Comparison of ENCODE assay signal across 8 cellular contexts in genomic region chr19:58513694-58514563, GRCh38. TPM values are rescaled to one million over a fixed set of nuclear protein-coding genes. Genes with fewer than 3 reads are reported as not detected.
DNase-seq lines count a peak whose midpoint lies in the region; ATAC-seq and TF ChIP-seq lines count a peak whose summit lies in the region.

No MANE protein-coding gene starts in this region.

- peaks cover 14% of the 10 kb centered on the region for H3K79me1 ChIP-seq in neuronal stem cell (ENCODE audit: low read depth, low read length)

- CTCF ChIA-PET in Calu3 (lab: Charles Lee): interaction anchor here (0.6 to 1.3 kb wide), 6 partner anchors 9 to 169 kb away, joined by 3 to 7 read pairs (median 4); partner anchors contain the start of genes CHMP2A, ZNF446 and ZNF584

- H3K36me3 Mint-ChIP-seq in Calu3 (ENCODE audit: insufficient read depth, unreplicated experiment): peaks cover 71% of the 10 kb centered on the region

- BruUV-seq in Calu3 (replicated peaks; lab: Mats Ljungman, UMichigan): no TSS peak

- peaks cover 33% of the 10 kb centered on the region for H3K4me1 Mint-ChIP-seq in Calu3 (ENCODE audit: low read depth, unreplicated experiment)

- TF ChIP-seq CTCF in Calu3 (IDR thresholded peaks at IDR 0.05; ENCODE audit: unreplicated experiment) (peak; percentile 96), RWPE2 (IDR thresholded peaks at IDR 0.05; ENCODE audit: poor library complexity, severe bottlenecking) (peak; percentile 96)

- no CpG with 5 or more reads among the region's 66 CpGs for WGBS in neuronal stem cell (ENCODE audit: extremely low coverage in 2 of 2, insufficient read length in 2 of 2, insufficient replicate concordance in 1 of 2), 2 donors

- peak overlapping the region; percentile 84 for H3K18ac ChIP-seq in neuronal stem cell (ENCODE audit: low read length)

- H3K9me3 Mint-ChIP-seq in Calu3 (ENCODE audit: low read depth, unreplicated experiment): no peaks in the 10 kb centered on the region

- H2AFZ ChIP-seq in Karpas-422 (ENCODE audit: low read length) (peak overlapping the region; percentile 51; the same call in 1 of the 2 replicates), neuronal stem cell (ENCODE audit: low read length) (no peak overlapping the region)

- H3K4me3 ChIP-seq in Karpas-422 (ENCODE audit: low read length) (peak overlapping the region; percentile 88), RWPE2 (ENCODE audit: severe bottlenecking) (peak overlapping the region; percentile 31), neuronal stem cell (ENCODE audit: low read length in 2 of 2) (peak overlapping the region in 1 of 2 donors; percentile 80), stomach smooth muscle (ENCODE audit: low read length in 2 of 2) (peak overlapping the region; percentile 31 to 71)

- no peaks in the 10 kb centered on the region for H4K20me1 ChIP-seq in Karpas-422 (ENCODE audit: insufficient read depth, low read depth, low read length)

- H3K79me2 ChIP-seq in Karpas-422 (ENCODE audit: low read length): peaks cover 21% of the 10 kb centered on the region

- ATAC-seq in GM21515 (IDR thresholded peaks at IDR 0.05; ENCODE audit: unreplicated experiment) (peak; percentile 45), RWPE2 (ENCODE audit: low read depth) (peak; percentile 64)

- H3K9me3 ChIP-seq in Karpas-422 (ENCODE audit: low read length) (no peaks in the 10 kb centered on the region), RWPE2 (ENCODE audit: severe bottlenecking) (no peaks in the 10 kb centered on the region), neuronal stem cell (replicated peaks in 1 of 2; ENCODE audit: control insufficient read depth in 2 of 2, insufficient read depth in 1 of 2, low read depth in 1 of 2, low read length in 2 of 2) (no peaks in the 10 kb centered on the region), stomach smooth muscle (ENCODE audit: control insufficient read depth in 2 of 2, low read length in 2 of 2) (no peaks in the 10 kb centered on the region)

- H4K91ac ChIP-seq in neuronal stem cell (ENCODE audit: low read depth, low read length, poor library complexity): no peak overlapping the region

- peak overlapping the region; percentile 96 for H2AK5ac ChIP-seq in neuronal stem cell (ENCODE audit: low read depth, low read length)

- H3K4me3 Mint-ChIP-seq in Calu3 (ENCODE audit: low read depth, unreplicated experiment): peak overlapping the region; percentile 69

- H3K23ac ChIP-seq in neuronal stem cell (ENCODE audit: low read depth, low read length, poor library complexity): peak overlapping the region; percentile 94

- H3K4ac ChIP-seq in neuronal stem cell (ENCODE audit: low read length): peak overlapping the region; percentile 26

- H3K14ac ChIP-seq in neuronal stem cell (ENCODE audit: low read length): no peak overlapping the region

- H3K36me3 ChIP-seq in Karpas-422 (ENCODE audit: insufficient read depth, low read length): no peaks in the 10 kb centered on the region
- peaks cover 6% of the 10 kb centered on the region for H3K36me3 ChIP-seq in RWPE2 (ENCODE audit: low read depth)
- peaks cover 24 to 47% of the 10 kb centered on the region in 2 donors for H3K36me3 ChIP-seq in neuronal stem cell (replicated peaks in 1 of 2; ENCODE audit: control insufficient read depth in 2 of 2, insufficient read depth in 2 of 2, low read length in 2 of 2)
- H3K36me3 ChIP-seq in stomach smooth muscle (ENCODE audit: control insufficient read depth in 2 of 2, insufficient read depth in 2 of 2, low read length in 2 of 2): peaks cover 6 to 16% of the 10 kb centered on the region in 2 donors

- peak; percentile 93 for DNase-seq in Calu3
- DNase-seq in Karpas-422: peak; percentile 100
- peak; percentile 85 for DNase-seq in RWPE2 (ENCODE audit: low spot score)
- peak; percentile 90 for DNase-seq in activated gamma-delta T cell treated with anti-CD3 and anti-CD28 coated beads, Interleukin-2, amount 50 U/mL, for 16 hours (ENCODE audit: low read depth)
- peak; percentile 81 for DNase-seq in foreskin melanocyte
- peak; percentile 89 for DNase-seq in neuronal stem cell (ENCODE audit: low spot score)

- H3K27me3 ChIP-seq in Karpas-422 (ENCODE audit: low read length) (no peaks in the 10 kb centered on the region), RWPE2 (ENCODE audit: insufficient read depth, poor library complexity, severe bottlenecking) (no peaks in the 10 kb centered on the region), neuronal stem cell (ENCODE audit: control insufficient read depth in 3 of 3, insufficient read depth in 3 of 3, low read depth in 1 of 3, low read length in 3 of 3) (no peaks in the 10 kb centered on the region), stomach smooth muscle (ENCODE audit: control insufficient read depth in 1 of 2, insufficient read depth in 2 of 2, low read length in 2 of 2) (no peaks in the 10 kb centered on the region)

- H3K4me2 ChIP-seq in Karpas-422 (ENCODE audit: low read depth, low read length, poor library complexity, severe bottlenecking) (peak overlapping the region; percentile 90), neuronal stem cell (ENCODE audit: insufficient read depth, low read length, poor library complexity, severe bottlenecking) (peak overlapping the region; percentile 54)

- H3K27ac ChIP-seq in Karpas-422 (ENCODE audit: low read length) (peak overlapping the region; percentile 73), RWPE2 (ENCODE audit: poor library complexity, severe bottlenecking) (peak overlapping the region; percentile 47), neuronal stem cell (replicated peaks; ENCODE audit: low read length) (no peak overlapping the region), stomach smooth muscle (ENCODE audit: low read length) (peak overlapping the region; percentile 58)

- peak overlapping the region; percentile 73 for H3K27ac Mint-ChIP-seq in Calu3 (ENCODE audit: unreplicated experiment)

- H3K9ac ChIP-seq in Karpas-422 (ENCODE audit: low read length): peak overlapping the region; percentile 97
- peak overlapping the region; percentile 86 for H3K9ac ChIP-seq in neuronal stem cell (ENCODE audit: low read depth, low read length, poor library complexity)
- H3K9ac ChIP-seq in stomach smooth muscle (ENCODE audit: low read length in 2 of 2): peak overlapping the region; percentile 62 to 71

- H2BK120ac ChIP-seq in neuronal stem cell (ENCODE audit: low read depth, low read length): no peak overlapping the region

- H4K8ac ChIP-seq in neuronal stem cell (ENCODE audit: low read depth, low read length): peak overlapping the region; percentile 95

- no peaks in the 10 kb centered on the region for H3K27me3 Mint-ChIP-seq in Calu3 (ENCODE audit: unreplicated experiment)

- H2BK12ac ChIP-seq in neuronal stem cell (ENCODE audit: low read length): no peak overlapping the region

- intact Hi-C loops in Calu3 (cut with micrococcal nuclease; ENCODE audit: unreplicated experiment): no loop called here

- peak overlapping the region; percentile 8 for H2BK5ac ChIP-seq in neuronal stem cell (ENCODE audit: low read length)

- no peaks in the 10 kb centered on the region for H3K9me2 ChIP-seq in Karpas-422 (replicated peaks; ENCODE audit: insufficient read depth, low read length)

- H2BK15ac ChIP-seq in neuronal stem cell (ENCODE audit: low read length): no peak overlapping the region

- H3K4me1 ChIP-seq in Karpas-422 (ENCODE audit: low read length) (peaks cover 30% of the 10 kb centered on the region), RWPE2 (ENCODE audit: insufficient read depth, poor library complexity, severe bottlenecking) (peaks cover 3% of the 10 kb centered on the region), neuronal stem cell (ENCODE audit: control insufficient read depth in 2 of 2, insufficient read depth in 1 of 2, low read depth in 1 of 2, low read length in 2 of 2) (peaks cover 8 to 17% of the 10 kb centered on the region in 2 donors), stomach smooth muscle (ENCODE audit: control insufficient read depth, insufficient read depth, low read length) (peaks cover 38% of the 10 kb centered on the region)

RNA-seq across cellular contexts. Expression of gene SLC27A5, which starts 2.1 kb away (rescaled TPM):
- 3.7 and 5.8 TPM in 2 replicates for total RNA-seq in Calu3 (2022)
- total RNA-seq in Karpas-422 (2014; rRNA removed; shearing (Covaris generic); ENCODE audit: low replicate concordance): 1.2 and 10.0 TPM in 2 replicates
- 21.6 TPM for polyA plus RNA-seq in neuronal stem cell (2013, experiment 1 of 2)
- polyA plus RNA-seq in neuronal stem cell (2013, experiment 2 of 2): 20.7 TPM

RNA-seq across cellular contexts. Expression of gene ZBTB45, which starts 5.7 kb away (rescaled TPM):
- 17.7 and 19.6 TPM in 2 replicates for total RNA-seq in Calu3 (2022)
- 2.0 and 4.7 TPM in 2 replicates for total RNA-seq in Karpas-422 (2014; rRNA removed; shearing (Covaris generic); ENCODE audit: low replicate concordance)
- 14.3 TPM for polyA plus RNA-seq in neuronal stem cell (2013, experiment 1 of 2)
- 14.8 TPM for polyA plus RNA-seq in neuronal stem cell (2013, experiment 2 of 2)

RNA-seq across cellular contexts. Expression of gene TRIM28, which starts 29.9 kb away (rescaled TPM):
- 558 and 582 TPM in 2 replicates for total RNA-seq in Calu3 (2022)
- total RNA-seq in Karpas-422 (2014; rRNA removed; shearing (Covaris generic); ENCODE audit: low replicate concordance): 142 and 257 TPM in 2 replicates
- polyA plus RNA-seq in neuronal stem cell (2013, experiment 1 of 2): 759 TPM
- polyA plus RNA-seq in neuronal stem cell (2013, experiment 2 of 2): 741 TPM

RNA-seq across cellular contexts. Expression of gene ZNF446, which starts 37.8 kb away (rescaled TPM):
- total RNA-seq in Calu3 (2022): 12.7 and 13.9 TPM in 2 replicates
- 11.8 and 20.6 TPM in 2 replicates for total RNA-seq in Karpas-422 (2014; rRNA removed; shearing (Covaris generic); ENCODE audit: low replicate concordance)
- 6.8 TPM for polyA plus RNA-seq in neuronal stem cell (2013, experiment 1 of 2)
- polyA plus RNA-seq in neuronal stem cell (2013, experiment 2 of 2): 6.8 TPM

RNA-seq across cellular contexts. Expression of gene CHMP2A, which starts 41.0 kb away (rescaled TPM):
- total RNA-seq in Calu3 (2022): 168 TPM in 2 replicates
- total RNA-seq in Karpas-422 (2014; rRNA removed; shearing (Covaris generic); ENCODE audit: low replicate concordance): 54.2 and 85.9 TPM in 2 replicates
- polyA plus RNA-seq in neuronal stem cell (2013, experiment 1 of 2): 108 TPM
- polyA plus RNA-seq in neuronal stem cell (2013, experiment 2 of 2): 109 TPM
